Comparison of ENCODE assay signal across 10 cellular contexts in the genomic region with DNA sequence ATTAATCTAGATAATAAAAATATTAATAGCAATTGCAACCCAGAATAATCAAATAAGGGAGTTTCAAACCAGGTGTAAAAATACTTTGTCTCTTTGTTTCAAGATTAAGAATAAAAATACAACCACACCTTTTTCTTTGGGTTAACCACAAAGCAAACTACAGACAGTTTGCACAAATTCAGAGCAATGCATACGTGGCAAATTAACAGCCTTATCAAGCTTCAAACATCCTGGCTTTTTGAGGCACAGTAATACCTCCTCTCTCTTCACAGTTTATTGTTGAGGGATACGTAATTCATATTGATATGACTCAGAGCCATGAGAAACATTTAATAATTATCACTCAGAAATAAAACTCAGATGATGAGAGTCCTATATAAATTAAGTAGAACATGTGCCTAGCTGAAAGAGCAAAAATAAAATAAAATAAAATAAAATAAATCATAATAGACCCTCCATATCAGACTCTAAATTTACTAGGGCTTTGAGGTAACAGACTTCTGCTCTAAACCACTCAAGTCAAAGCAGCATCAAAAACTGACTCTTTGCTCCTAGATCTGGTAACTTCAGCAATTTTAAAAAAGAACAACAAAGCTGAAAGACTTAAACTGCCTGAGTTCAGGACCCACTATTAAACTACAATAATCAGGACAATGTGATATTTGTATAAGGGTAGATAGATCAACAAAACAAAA. TPM values are rescaled to one million over a fixed set of nuclear protein-coding genes. Genes with fewer than 3 reads are reported as not detected.
DNase-seq lines count a peak whose midpoint lies in the region; ATAC-seq, FAIRE-seq and TF ChIP-seq lines count a peak whose summit lies in the region.
"Had no signal": no experiment of that assay in that cellular context is flagged by ENCODE, and none has a peak within 500 bp of the region (broad histone marks: within the 10 kb centered on the region; RNA-seq: fewer than 3 reads in every experiment).

No MANE protein-coding gene starts in this region.

- no peak overlapping the region for H3K4me2 ChIP-seq in astrocyte (ENCODE audit: low read length)

- no peaks in the 10 kb centered on the region for H3K4me1 ChIP-seq in astrocyte (ENCODE audit: insufficient read depth, low read length)

- no peak overlapping the region for H3K9ac ChIP-seq in astrocyte (ENCODE audit: low read length)

- H3K27me3 ChIP-seq in astrocyte (ENCODE audit: insufficient read depth, low read length) (no peaks in the 10 kb centered on the region), WERI-Rb-1 (ENCODE audit: insufficient read depth, low read depth, severe bottlenecking) (no peaks in the 10 kb centered on the region)

- intact Hi-C loops in posterior vena cava (cut with DNase I): no loop called here

- no peaks in the 10 kb centered on the region for H3K36me3 Mint-ChIP-seq in astrocyte (ENCODE audit: low read depth, unreplicated experiment)

- H3K36me3 ChIP-seq in astrocyte (ENCODE audit: insufficient read depth, low read length): no peaks in the 10 kb centered on the region
- no peaks in the 10 kb centered on the region for H3K36me3 ChIP-seq in WERI-Rb-1

- H3K27ac ChIP-seq in astrocyte (ENCODE audit: low read depth, low read length) (no peak overlapping the region), WERI-Rb-1 (no peak overlapping the region)

- DNase-seq in GM10266 (ENCODE audit: extremely low spot score) (peak; percentile 41), astrocyte (ENCODE audit: low read depth) (peak; percentile 33), NCI-H2107 treated with DMSO at 0.1 percent for 48 hours (lab: John Stamatoyannopoulos, UW; ENCODE audit: unreplicated experiment) (no peak), superior temporal gyrus (ENCODE audit: extremely low spot score) (no peak), posterior vena cava (ENCODE audit: low spot score) (no peak), WERI-Rb-1 (no peak)
- DNase-seq: NCI-H1694 had no signal

- ATAC-seq in GM19467 (IDR thresholded peaks at IDR 0.05; ENCODE audit: unreplicated experiment) (peak; percentile 34), HG03457 (IDR thresholded peaks at IDR 0.05; ENCODE audit: unreplicated experiment) (peak; percentile 61)
- ATAC-seq: HCT116 had no signal

- peaks cover 16% of the 10 kb centered on the region for H3K79me2 ChIP-seq in astrocyte (ENCODE audit: insufficient read depth, low read length)

- H3K4me3 Mint-ChIP-seq in astrocyte (ENCODE audit: unreplicated experiment): no peak overlapping the region

- no peak overlapping the region for H3K4me3 ChIP-seq in astrocyte (ENCODE audit: insufficient read depth, low read depth, low read length)
- no peak overlapping the region for H3K4me3 ChIP-seq in WERI-Rb-1 (ENCODE audit: low read depth, low read length)

- H3K9me3 Mint-ChIP-seq in astrocyte (ENCODE audit: unreplicated experiment): no peaks in the 10 kb centered on the region

- H2AFZ ChIP-seq in astrocyte (ENCODE audit: low read depth, low read length): no peak overlapping the region

- TF ChIP-seq CTCF in GM10266 (IDR thresholded peaks at IDR 0.05; ENCODE audit: control insufficient read depth, insufficient read depth, low read depth, missing control alignments) (no peak), astrocyte (IDR thresholded peaks at IDR 0.05; ENCODE audit: insufficient read depth, low read depth, low read length) (no peak), WERI-Rb-1 (IDR thresholded peaks at IDR 0.05; ENCODE audit: low read depth, low read length) (no peak)

- no peak for FAIRE-seq in astrocyte (lab: Jason Lieb, UNC)

- H4K20me1 ChIP-seq in astrocyte (ENCODE audit: insufficient read depth, low read length): peaks cover 7% of the 10 kb centered on the region

- no peak overlapping the region for H3K27ac Mint-ChIP-seq in astrocyte (ENCODE audit: unreplicated experiment)

- H3K9me3 ChIP-seq in astrocyte (ENCODE audit: insufficient read depth, low read depth, low read length) (no peaks in the 10 kb centered on the region), WERI-Rb-1 (ENCODE audit: severe bottlenecking) (no peaks in the 10 kb centered on the region)

- H3K27me3 Mint-ChIP-seq in astrocyte (ENCODE audit: low read depth, unreplicated experiment): no peaks in the 10 kb centered on the region

- H3K4me1 Mint-ChIP-seq in astrocyte (ENCODE audit: low read depth, unreplicated experiment): peaks cover 2% of the 10 kb centered on the region

RNA-seq across cellular contexts. Expression of a gene that starts 11.4 kb away (rescaled TPM):
- total RNA-seq in astrocyte (31.8 and 36.7 TPM in 2 replicates), posterior vena cava (10 to 100 TPM; 39.3 to 41.6 TPM)

Comparison
In these comparisons a context has a peak if more than half of its experiments do, and no peak if none do; other contexts are left out.
1. DNase-seq: peak in GM10266 (single experiment) and astrocyte (single experiment); none in NCI-H2107 treated with DMSO at 0.1 percent for 48 hours (single experiment), superior temporal gyrus (single experiment), posterior vena cava (single experiment) and WERI-Rb-1 (single experiment).